ENCODE assay signal across 1 cellular context in the genomic region with DNA sequence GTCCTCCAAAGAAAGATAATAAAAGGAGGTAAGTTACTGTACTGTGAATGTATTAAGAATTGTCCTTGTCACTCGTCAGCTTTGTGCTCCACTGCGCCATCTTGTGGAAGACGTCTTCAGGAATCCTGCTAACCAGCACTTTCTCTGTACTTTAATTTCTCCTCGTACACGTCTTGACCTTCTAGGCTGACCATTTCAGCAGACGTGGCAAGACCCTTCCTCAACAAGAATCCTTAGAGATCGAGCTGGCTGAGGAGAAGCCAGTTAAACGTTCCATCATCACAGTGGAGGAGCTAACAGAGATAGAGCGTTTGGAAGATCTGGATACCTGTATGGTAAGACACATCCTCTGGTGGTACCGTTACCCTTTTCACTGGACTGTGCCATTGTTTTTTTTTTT.
TF ChIP-seq lines count a peak whose summit lies in the region.

No MANE protein-coding gene starts in this region.

TF ChIP-seq in H1, 55 proteins besides CTCF, POLR2A, EP300 and RAD21:
- TF ChIP-seq CREB1 (IDR thresholded peaks at IDR 0.05) (0 out of 2 replicates have a peak, but pooled peaks have one; percentile 19), SP2 (IDR thresholded peaks at IDR 0.05; ENCODE audit: low read length) (no peak), E2F6 (IDR thresholded peaks at IDR 0.05) (no peak), TEAD4 (IDR thresholded peaks at IDR 0.05; ENCODE audit: low read depth, low read length) (0 out of 2 replicates have a peak, but pooled peaks have one; percentile 15), KDM5A (IDR thresholded peaks at IDR 0.05; ENCODE audit: low read length) (no peak), SAP30 (IDR thresholded peaks at IDR 0.05; ENCODE audit: insufficient read depth, insufficient replicate concordance, low read length) (no peak), KDM4A (IDR thresholded peaks at IDR 0.05; ENCODE audit: low read depth, low read length, severe bottlenecking) (no peak), TCF12 (IDR thresholded peaks at IDR 0.05; ENCODE audit: low read depth, low read length) (no peak)
